Comparison of ENCODE assay signal across 34 cellular contexts in the genomic region with DNA sequence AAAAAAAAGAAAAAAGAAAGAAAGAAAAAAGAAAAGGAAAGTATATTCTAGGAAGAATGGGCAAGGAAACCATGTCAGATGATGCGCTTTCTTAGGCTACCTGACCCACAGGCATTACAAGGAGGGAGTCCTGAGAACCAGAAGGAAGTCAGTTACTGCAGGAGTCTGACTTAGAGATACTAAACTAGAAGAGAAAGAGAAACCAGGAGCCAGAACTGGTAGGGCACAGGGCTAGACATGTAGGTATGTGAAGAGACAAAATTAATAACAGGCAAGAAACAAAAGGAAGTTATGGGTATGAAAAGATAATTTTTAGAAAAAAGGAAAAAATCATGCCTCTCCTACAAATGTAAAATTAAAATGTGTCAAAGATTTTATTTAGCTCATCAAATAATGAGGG.
"Had no signal": no experiment of that assay in that cellular context is flagged by ENCODE, and none has a peak within 500 bp of the region (broad histone marks: within the 10 kb centered on the region; RNA-seq: fewer than 3 reads in every experiment).

No MANE protein-coding gene starts in this region.

- H3K4me2 ChIP-seq: KMS-11 had no signal

- DNase-seq: Karpas-422, Kasumi-1, MG63, MM.1S, MV-4-11, NCI-H1048, NCI-H1092, NCI-H1092 treated with DMSO at 0.1 percent for 48 hours, NCI-H1105, NCI-H1105 treated with DMSO at 0.1 percent for 48 hours, NCI-H1417, NCI-H1417 treated with DMSO at 0.1 percent for 48 hours, NCI-H1436, NCI-H1436 treated with DMSO at 0.1 percent for 48 hours, NCI-H146, NCI-H1694 treated with DMSO at 0.1 percent for 48 hours, NCI-H187, NCI-H187 treated with DMSO at 0.1 percent for 48 hours, NCI-H1930, NCI-H2029, NCI-H2029 treated with DMSO at 0.1 percent for 48 hours, NCI-H2081, NCI-H2081 treated with DMSO at 0.1 percent for 48 hours, NCI-H2107, NCI-H2171, NCI-H2171 treated with DMSO at 0.1 percent for 48 hours, NCI-H2227 treated with DMSO at 0.1 percent for 48 hours, NCI-H226, NCI-H345, NCI-H446, NCI-H446 treated with DMSO at 0.1 percent for 48 hours, NCI-H510A, NCI-H510A treated with DMSO at 0.1 percent for 48 hours had no signal

- H3K9me3 ChIP-seq: MG63 had no signal

- H3K4me3 ChIP-seq: MG63 had no signal

- H3K9ac ChIP-seq: KMS-11 had no signal

- H3K36me3 ChIP-seq: MG63 had no signal

- H3K27me3 ChIP-seq: MG63 had no signal

- H3K27ac ChIP-seq: KMS-11 had no signal
